Comparison of ENCODE assay signal across 8 cellular contexts in genomic region chr19:49593233-49594113, GRCh38. TPM values are rescaled to one million over a fixed set of nuclear protein-coding genes. Genes with fewer than 3 reads are reported as not detected.
A peak's percentile ranks its signal among the peaks of the same experiment; 100 is the strongest.
DNase-seq lines count a peak whose midpoint lies in the region; ATAC-seq, FAIRE-seq and TF ChIP-seq lines count a peak whose summit lies in the region.

No MANE protein-coding gene starts in this region.

- DNase-seq in AG10803 (ENCODE audit: low read depth) = peak; percentile 86
- DNase-seq in GM19239 (ENCODE audit: insufficient read length, low spot score) = peak; percentile 100
- peak; percentile 82 for DNase-seq in HuH-7 (ENCODE audit: low spot score)
- peak; percentile 100 for DNase-seq in RWPE1 (ENCODE audit: low spot score)
- DNase-seq in activated effector memory CD4-positive, alpha-beta T cell treated with Interleukin-2 at 50 U/mL for 16 hours = peak; percentile 88
- peak; percentile 92 for DNase-seq in fibroblast of pulmonary artery (ENCODE audit: low read depth)
- DNase-seq in natural killer cell treated with Interleukin-12 subunit alpha and Interleukin-12 subunit beta and Interleukin-15 and Interleukin-18, amount 100 ng/mL, for 72 hours (ENCODE audit: low spot score) = peak; percentile 94
- peak; percentile 83 for DNase-seq in stimulated activated naive B cell treated with anti-CD40 and anti-IgM and Interleukin-4, amounts not matched to agents 10 μg/mL and 1 μg/mL and 100 μg/mL, for 72 hours

- TF ChIP-seq CTCF in AG10803 (conservative IDR thresholded peaks at IDR 0.05; ENCODE audit: low read length) = no peak
- TF ChIP-seq CTCF in RWPE1 (conservative IDR thresholded peaks at IDR 0.05; ENCODE audit: low read depth) = no peak
- TF ChIP-seq CTCF in fibroblast of pulmonary artery (IDR thresholded peaks at IDR 0.05; ENCODE audit: low read length, missing control alignments) = no peak

- POLR2A ChIA-PET in RWPE1 (lab: Yijun Ruan, JAX; ENCODE audit: low non-redundant PET) = interaction anchor here (0.7 to 1.1 kb wide), 4 partner anchors 47 to 143 kb away, joined by 4 to 11 read pairs (median 6); partner anchors contain the start of genes RRAS and SCAF1

- peak overlapping the region; percentile 94 for H3K4me3 Mint-ChIP-seq in natural killer cell treated with Interleukin-12 subunit alpha and Interleukin-12 subunit beta and Interleukin-15 and Interleukin-18, amount 100 ng/mL, for 72 hours
- H3K4me3 Mint-ChIP-seq in stimulated activated naive B cell treated with anti-CD40 and anti-IgM and Interleukin-4, amounts not matched to agents 10 μg/mL and 1 μg/mL and 100 μg/mL, for 72 hours = peak overlapping the region; percentile 77 to 96

- H3K36me3 Mint-ChIP-seq in natural killer cell treated with Interleukin-12 subunit alpha and Interleukin-12 subunit beta and Interleukin-15 and Interleukin-18, amount 100 ng/mL, for 72 hours = peaks cover 10% of the 10 kb centered on the region
- H3K36me3 Mint-ChIP-seq in stimulated activated naive B cell treated with anti-CD40 and anti-IgM and Interleukin-4, amounts not matched to agents 10 μg/mL and 1 μg/mL and 100 μg/mL, for 72 hours = peaks cover 19 to 31% of the 10 kb centered on the region in 2 donors

- peak overlapping the region; percentile 83 for H3K4me3 ChIP-seq in AG10803 (ENCODE audit: low read length)
- H3K4me3 ChIP-seq in fibroblast of pulmonary artery (replicated peaks; ENCODE audit: low read depth, low read length) = peak overlapping the region; percentile 84

- CTCF ChIA-PET in RWPE1 (lab: Yijun Ruan, JAX) = interaction anchor here (0.6 kb wide), 1 partner anchor 19 kb away, joined by 4 read pairs; no protein-coding TSS in a partner anchor

- ATAC-seq in natural killer cell treated with Interleukin-12 subunit alpha and Interleukin-12 subunit beta and Interleukin-15 and Interleukin-18, amount 100 ng/mL, for 72 hours = peak; percentile 71 to 82
- ATAC-seq in stimulated activated naive B cell treated with anti-CD40 and anti-IgM and Interleukin-4, amounts not matched to agents 10 μg/mL and 1 μg/mL and 100 μg/mL, for 72 hours (replicated peaks) = peak; percentile 49 to 52

- no peaks in the 10 kb centered on the region for H3K27me3 Mint-ChIP-seq in natural killer cell treated with Interleukin-12 subunit alpha and Interleukin-12 subunit beta and Interleukin-15 and Interleukin-18, amount 100 ng/mL, for 72 hours
- no peaks in the 10 kb centered on the region for H3K27me3 Mint-ChIP-seq in stimulated activated naive B cell treated with anti-CD40 and anti-IgM and Interleukin-4, amounts not matched to agents 10 μg/mL and 1 μg/mL and 100 μg/mL, for 72 hours

- no peaks in the 10 kb centered on the region for H3K9me3 Mint-ChIP-seq in natural killer cell treated with Interleukin-12 subunit alpha and Interleukin-12 subunit beta and Interleukin-15 and Interleukin-18, amount 100 ng/mL, for 72 hours
- no peaks in the 10 kb centered on the region for H3K9me3 Mint-ChIP-seq in stimulated activated naive B cell treated with anti-CD40 and anti-IgM and Interleukin-4, amounts not matched to agents 10 μg/mL and 1 μg/mL and 100 μg/mL, for 72 hours

- H3K27ac ChIP-seq in RWPE1 = peak overlapping the region; percentile 96

- H3K27ac Mint-ChIP-seq in natural killer cell treated with Interleukin-12 subunit alpha and Interleukin-12 subunit beta and Interleukin-15 and Interleukin-18, amount 100 ng/mL, for 72 hours = peak overlapping the region; percentile 86 to 88
- H3K27ac Mint-ChIP-seq in stimulated activated naive B cell treated with anti-CD40 and anti-IgM and Interleukin-4, amounts not matched to agents 10 μg/mL and 1 μg/mL and 100 μg/mL, for 72 hours = peak overlapping the region; percentile 48

- peaks cover 29 to 35% of the 10 kb centered on the region in 2 donors for H3K4me1 Mint-ChIP-seq in natural killer cell treated with Interleukin-12 subunit alpha and Interleukin-12 subunit beta and Interleukin-15 and Interleukin-18, amount 100 ng/mL, for 72 hours (ENCODE audit: low read depth in 2 of 2)
- H3K4me1 Mint-ChIP-seq in stimulated activated naive B cell treated with anti-CD40 and anti-IgM and Interleukin-4, amounts not matched to agents 10 μg/mL and 1 μg/mL and 100 μg/mL, for 72 hours = peaks cover 25 to 37% of the 10 kb centered on the region in 2 donors

- FAIRE-seq in GM19239 (lab: Jason Lieb, UNC) = peak; percentile 99

RNA-seq across cellular contexts. Expression of gene PRR12, which starts 2.5 kb away (rescaled TPM):
- total RNA-seq in natural killer cell treated with Interleukin-12 subunit alpha and Interleukin-12 subunit beta and Interleukin-15 and Interleukin-18, amount 100 ng/mL, for 72 hours = 10 to 100 TPM; 29.7 to 45.7 TPM

RNA-seq across cellular contexts. Expression of gene PRRG2, which starts 12.4 kb away (rescaled TPM):
- total RNA-seq in natural killer cell treated with Interleukin-12 subunit alpha and Interleukin-12 subunit beta and Interleukin-15 and Interleukin-18, amount 100 ng/mL, for 72 hours = 1 to 10 TPM in 1 of 2 donors, under 1 TPM in 1; 0.81 to 1.5 TPM

RNA-seq across cellular contexts. Expression of gene NOSIP, which starts 13.1 kb away (rescaled TPM):
- 10 to 100 TPM; 70.6 to 75.2 TPM for total RNA-seq in natural killer cell treated with Interleukin-12 subunit alpha and Interleukin-12 subunit beta and Interleukin-15 and Interleukin-18, amount 100 ng/mL, for 72 hours

RNA-seq across cellular contexts. Expression of gene RRAS, which starts 46.5 kb away (rescaled TPM):
- total RNA-seq in natural killer cell treated with Interleukin-12 subunit alpha and Interleukin-12 subunit beta and Interleukin-15 and Interleukin-18, amount 100 ng/mL, for 72 hours = 10 to 100 TPM in 1 of 2 donors, 1 to 10 TPM in 1; 4.1 to 10.4 TPM

RNA-seq across cellular contexts. Expression of gene SCAF1, which starts 48.5 kb away (rescaled TPM):
- 100 to 1,000 TPM in 1 of 2 donors, 10 to 100 TPM in 1; 75.8 to 106 TPM for total RNA-seq in natural killer cell treated with Interleukin-12 subunit alpha and Interleukin-12 subunit beta and Interleukin-15 and Interleukin-18, amount 100 ng/mL, for 72 hours

Comparison
In these comparisons a context has a peak if more than half of its experiments do, and no peak if none do; other contexts are left out.
1. Peak in every context shown above with its lines: DNase-seq, ATAC-seq, H3K4me3 ChIP-seq and H3K27ac ChIP-seq.